ENCODE assay signal across 8 cellular contexts in the genomic region with DNA sequence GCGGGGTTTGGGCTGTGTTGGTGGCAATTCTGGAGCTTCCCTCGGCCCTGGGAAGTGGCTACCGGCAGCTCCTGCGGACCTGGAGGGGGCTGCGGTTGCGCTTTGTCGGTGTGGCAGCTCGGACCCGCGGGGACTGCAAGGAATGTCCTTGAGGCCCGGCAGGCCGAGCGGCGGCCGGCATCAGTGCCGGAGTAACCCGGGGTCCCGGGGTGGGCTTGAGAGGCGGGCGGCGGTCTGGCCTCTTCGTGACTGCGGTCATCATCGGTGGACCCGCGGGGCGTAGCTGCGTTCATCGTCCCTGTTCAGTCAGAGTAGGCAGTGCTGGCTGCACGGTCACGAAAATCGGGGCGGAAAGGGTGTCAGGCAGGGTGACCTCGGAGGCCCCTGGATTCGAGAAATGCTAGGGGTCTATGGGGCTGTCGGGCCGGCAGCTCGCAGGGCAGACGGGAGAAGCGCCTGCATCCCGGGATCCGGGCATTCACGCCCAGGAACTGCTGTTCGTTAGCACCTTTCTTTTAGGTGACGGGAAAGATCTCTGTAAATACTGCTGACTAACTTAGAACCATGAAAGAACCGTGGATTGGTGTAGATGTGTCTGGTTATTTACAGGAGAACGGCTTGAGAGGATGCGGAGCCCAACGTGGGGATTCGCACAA. TPM values are rescaled to one million over a fixed set of nuclear protein-coding genes. Genes with fewer than 3 reads are reported as not detected.
A peak's percentile ranks its signal among the peaks of the same experiment; 100 is the strongest.
DNase-seq lines count a peak whose midpoint lies in the region; ATAC-seq and TF ChIP-seq lines count a peak whose summit lies in the region.

No MANE protein-coding gene starts in this region.

- in situ Hi-C loops in transverse colon (cut with MboI; ENCODE audit: low pct_ligation_motif_present in 1 of 4, low pct_unique_long_range_greater_than_20kb in 1 of 4, low sequenced_read_pairs in 3 of 4), result loop anchor here in 1 of 4 donors (25.0 kb wide), 1 partner anchor 100 kb away; the partner anchor contains the start of gene ANKRD31

- peaks cover 0 to 42% (median 12%) of the 10 kb centered on the region in 4 donors for H3K4me1 ChIP-seq in transverse colon

- WGBS in transverse colon (ENCODE audit: low coverage in 1 of 2), 2 donors, result 0 to 1% methylated on average over 5 to 48 of the region's 50 CpGs

- TF ChIP-seq POLR2A in erythroblast (IDR thresholded peaks at IDR 0.05; ENCODE audit: low read length) (no peak), transverse colon (IDR thresholded peaks at IDR 0.05) (no peak)

- intact Hi-C loops in transverse colon (cut with DNase I; ENCODE audit: low total_unique reads), result loop anchor here (10.0 kb wide), 1 partner anchor 103 kb away; the partner anchor contains the start of gene ANKRD31

- H3K27me3 ChIP-seq in neural cell (ENCODE audit: insufficient read depth, low read depth, low read length) (no peaks in the 10 kb centered on the region), transverse colon (no peaks in the 10 kb centered on the region)

- peak; percentile 51 for DNase-seq in activated CD4-positive, alpha-beta T cell treated with anti-CD3 and anti-CD28 coated beads for 48 hours
- DNase-seq in erythroblast (lab: John Stamatoyannopoulos, UW) (peak; percentile 68 to 79), transverse colon (peak; percentile 47), NCI-H2029 (lab: John Stamatoyannopoulos, UW) (no peak)

- H3K27ac ChIP-seq in neural cell (ENCODE audit: low read length) (peak overlapping the region; percentile 99), transverse colon (peak overlapping the region; percentile 88 to 96 (median 93))

- H3K9me2 ChIP-seq in neural cell (ENCODE audit: insufficient read depth, low read length), result no peaks in the 10 kb centered on the region

- ATAC-seq in GM18502 (IDR thresholded peaks at IDR 0.05; ENCODE audit: poor library complexity, unreplicated experiment) (peak; percentile 6), HG03159 (IDR thresholded peaks at IDR 0.05; ENCODE audit: unreplicated experiment) (peak; percentile 2), GM19467 (IDR thresholded peaks at IDR 0.05; ENCODE audit: unreplicated experiment) (no peak)

- TF ChIP-seq RAD21 in neural cell (conservative IDR thresholded peaks at IDR 0.05), result no peak

- peaks cover 51% of the 10 kb centered on the region for H3K79me2 ChIP-seq in neural cell (replicated peaks; ENCODE audit: insufficient read depth, low read length)

- no peaks in the 10 kb centered on the region for H3K9me3 ChIP-seq in neural cell (ENCODE audit: low read length)
- no peaks in the 10 kb centered on the region for H3K9me3 ChIP-seq in transverse colon

- no peak for TF ChIP-seq CTCF in neural cell (IDR thresholded peaks at IDR 0.05; ENCODE audit: poor library complexity, severe bottlenecking)
- TF ChIP-seq CTCF in transverse colon (IDR thresholded peaks at IDR 0.05), result no peak

- peak overlapping the region; percentile 100 for H3K9ac ChIP-seq in neural cell (ENCODE audit: low read length)

- H3K4me3 ChIP-seq in neural cell (ENCODE audit: low read length) (peak overlapping the region; percentile 97), transverse colon (peak overlapping the region; percentile 70 to 92 (median 78))

- H3F3A ChIP-seq in neural cell (ENCODE audit: insufficient read depth, low read length, poor library complexity, severe bottlenecking), result peaks cover 8% of the 10 kb centered on the region

- H4K20me1 ChIP-seq in neural cell (ENCODE audit: insufficient read depth), result peaks cover 20% of the 10 kb centered on the region

- H3K4me2 ChIP-seq in neural cell (ENCODE audit: low read length), result peak overlapping the region; percentile 90

- no peak for TF ChIP-seq EP300 in neural cell (conservative IDR thresholded peaks at IDR 0.05; ENCODE audit: poor library complexity, severe bottlenecking)
- TF ChIP-seq EP300 in transverse colon (IDR thresholded peaks at IDR 0.05; ENCODE audit: low read depth), result no peak

- peak overlapping the region; percentile 30 for H2AFZ ChIP-seq in neural cell (ENCODE audit: low read depth, low read length)

- H3K36me3 ChIP-seq in neural cell (ENCODE audit: insufficient read depth, low read length), result no peaks in the 10 kb centered on the region
- H3K36me3 ChIP-seq in transverse colon, result no peaks in the 10 kb centered on the region

TF ChIP-seq in neural cell, 6 proteins besides CTCF, POLR2A, EP300 and RAD21:
- TF ChIP-seq TAF1 (IDR thresholded peaks at IDR 0.05; ENCODE audit: low read depth) (no peak), EZH2 (IDR thresholded peaks at IDR 0.05; ENCODE audit: borderline replicate concordance, insufficient read depth, low read length, poor library complexity, severe bottlenecking) (no peak)
- TF ChIP-seq, protein P1, sequence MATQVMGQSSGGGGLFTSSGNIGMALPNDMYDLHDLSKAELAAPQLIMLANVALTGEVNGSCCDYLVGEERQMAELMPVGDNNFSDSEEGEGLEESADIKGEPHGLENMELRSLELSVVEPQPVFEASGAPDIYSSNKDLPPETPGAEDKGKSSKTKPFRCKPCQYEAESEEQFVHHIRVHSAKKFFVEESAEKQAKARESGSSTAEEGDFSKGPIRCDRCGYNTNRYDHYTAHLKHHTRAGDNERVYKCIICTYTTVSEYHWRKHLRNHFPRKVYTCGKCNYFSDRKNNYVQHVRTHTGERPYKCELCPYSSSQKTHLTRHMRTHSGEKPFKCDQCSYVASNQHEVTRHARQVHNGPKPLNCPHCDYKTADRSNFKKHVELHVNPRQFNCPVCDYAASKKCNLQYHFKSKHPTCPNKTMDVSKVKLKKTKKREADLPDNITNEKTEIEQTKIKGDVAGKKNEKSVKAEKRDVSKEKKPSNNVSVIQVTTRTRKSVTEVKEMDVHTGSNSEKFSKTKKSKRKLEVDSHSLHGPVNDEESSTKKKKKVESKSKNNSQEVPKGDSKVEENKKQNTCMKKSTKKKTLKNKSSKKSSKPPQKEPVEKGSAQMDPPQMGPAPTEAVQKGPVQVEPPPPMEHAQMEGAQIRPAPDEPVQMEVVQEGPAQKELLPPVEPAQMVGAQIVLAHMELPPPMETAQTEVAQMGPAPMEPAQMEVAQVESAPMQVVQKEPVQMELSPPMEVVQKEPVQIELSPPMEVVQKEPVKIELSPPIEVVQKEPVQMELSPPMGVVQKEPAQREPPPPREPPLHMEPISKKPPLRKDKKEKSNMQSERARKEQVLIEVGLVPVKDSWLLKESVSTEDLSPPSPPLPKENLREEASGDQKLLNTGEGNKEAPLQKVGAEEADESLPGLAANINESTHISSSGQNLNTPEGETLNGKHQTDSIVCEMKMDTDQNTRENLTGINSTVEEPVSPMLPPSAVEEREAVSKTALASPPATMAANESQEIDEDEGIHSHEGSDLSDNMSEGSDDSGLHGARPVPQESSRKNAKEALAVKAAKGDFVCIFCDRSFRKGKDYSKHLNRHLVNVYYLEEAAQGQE (IDR thresholded peaks at IDR 0.05; ENCODE audit: borderline replicate concordance), result no peak

RNA-seq across cellular contexts. Expression of gene HMGCR, which starts 0.5 kb away (rescaled TPM):
- 293 and 309 TPM in 2 replicates for polyA plus RNA-seq in neural cell
- polyA minus RNA-seq in neural cell, result 568 and 581 TPM in 2 replicates
- total RNA-seq in transverse colon, result 100 to 1,000 TPM in 2 of 4 donors, 10 to 100 TPM in 2; 44.9 to 205 (median 99.5) TPM
